ENCODE assay signal across 1 cellular context in the genomic region with DNA sequence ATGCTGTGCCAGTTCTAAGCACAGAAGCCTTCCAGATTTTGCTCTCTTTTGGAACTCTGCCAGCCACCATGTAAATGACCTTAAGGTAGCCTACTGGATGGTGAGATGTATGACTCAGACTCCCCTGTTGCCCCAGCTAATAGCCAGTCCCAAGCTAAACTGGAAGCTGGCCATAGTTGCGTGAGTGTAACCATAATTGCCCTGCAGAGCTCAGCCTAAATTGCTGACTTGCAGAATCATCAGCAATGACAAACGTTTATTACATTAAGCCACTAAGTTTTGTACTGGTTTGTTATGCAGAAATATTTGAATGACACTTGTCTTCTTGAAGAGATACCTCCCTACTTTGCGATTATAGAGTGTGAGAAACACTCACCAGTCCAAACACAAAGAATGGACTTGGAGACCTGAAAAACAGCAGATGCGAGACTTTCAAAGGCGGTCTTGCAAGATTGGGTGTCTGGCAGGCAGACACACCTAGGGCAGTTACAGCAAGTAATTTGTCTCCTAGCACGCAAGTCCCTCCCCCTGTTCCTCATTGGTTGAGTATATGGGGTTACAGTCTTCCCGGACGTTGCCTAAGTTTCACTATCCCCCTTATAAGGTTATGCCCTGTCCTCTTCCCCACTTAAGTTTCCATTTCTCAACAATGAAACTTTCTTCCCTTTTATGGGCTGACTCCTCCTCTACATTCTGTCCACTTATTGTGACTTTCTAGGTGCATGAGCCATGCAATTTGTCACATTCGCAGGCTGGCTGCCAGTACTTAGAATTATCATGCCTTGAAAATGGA.
TF ChIP-seq lines count a peak whose summit lies in the region.

No MANE protein-coding gene starts in this region.

TF ChIP-seq in GM12878, 131 proteins besides CTCF, POLR2A, EP300 and RAD21 (continued from another document):
- TF ChIP-seq, protein P1, sequence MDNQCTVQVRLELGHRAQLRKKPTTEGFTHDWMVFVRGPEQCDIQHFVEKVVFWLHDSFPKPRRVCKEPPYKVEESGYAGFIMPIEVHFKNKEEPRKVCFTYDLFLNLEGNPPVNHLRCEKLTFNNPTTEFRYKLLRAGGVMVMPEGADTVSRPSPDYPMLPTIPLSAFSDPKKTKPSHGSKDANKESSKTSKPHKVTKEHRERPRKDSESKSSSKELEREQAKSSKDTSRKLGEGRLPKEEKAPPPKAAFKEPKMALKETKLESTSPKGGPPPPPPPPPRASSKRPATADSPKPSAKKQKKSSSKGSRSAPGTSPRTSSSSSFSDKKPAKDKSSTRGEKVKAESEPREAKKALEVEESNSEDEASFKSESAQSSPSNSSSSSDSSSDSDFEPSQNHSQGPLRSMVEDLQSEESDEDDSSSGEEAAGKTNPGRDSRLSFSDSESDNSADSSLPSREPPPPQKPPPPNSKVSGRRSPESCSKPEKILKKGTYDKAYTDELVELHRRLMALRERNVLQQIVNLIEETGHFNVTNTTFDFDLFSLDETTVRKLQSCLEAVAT (IDR thresholded peaks at IDR 0.05): peak; percentile 84; the same call in 1 of the 2 replicates
- TF ChIP-seq NFYA (IDR thresholded peaks at IDR 0.05; ENCODE audit: borderline replicate concordance, low read depth, low read length) (0 out of 2 replicates have a peak, but pooled peaks have one; percentile 15), NR2C1 (IDR thresholded peaks at IDR 0.05) (no peak), ZBTB11 (CRISPR knock-in tag; IDR thresholded peaks at IDR 0.05) (no peak), CREB1 (IDR thresholded peaks at IDR 0.05; ENCODE audit: low read depth) (no peak), TAF1 (IDR thresholded peaks at IDR 0.05; ENCODE audit: borderline replicate concordance, low read depth, low read length) (peak; percentile 75; the same call in 1 of the 2 replicates), RBBP5 (conservative IDR thresholded peaks at IDR 0.05) (no peak), ASH2L (IDR thresholded peaks at IDR 0.05; ENCODE audit: borderline replicate concordance, low read depth) (no peak), IKZF1 (conservative IDR thresholded peaks at IDR 0.05) (peak; percentile 50; the same call in 1 of the 2 replicates), WRNIP1 (IDR thresholded peaks at IDR 0.05; ENCODE audit: borderline replicate concordance, low read depth, low read length) (0 out of 2 replicates have a peak, but pooled peaks have one; percentile 18), SREBF1 (IDR thresholded peaks at IDR 0.05; ENCODE audit: low read length) (no peak), REST (IDR thresholded peaks at IDR 0.05; ENCODE audit: low read depth, low read length) (no peak), CBX3 (IDR thresholded peaks at IDR 0.05; ENCODE audit: borderline replicate concordance, low read depth) (no peak), PAX8 (IDR thresholded peaks at IDR 0.05) (no peak)
- TF ChIP-seq, protein P2, sequence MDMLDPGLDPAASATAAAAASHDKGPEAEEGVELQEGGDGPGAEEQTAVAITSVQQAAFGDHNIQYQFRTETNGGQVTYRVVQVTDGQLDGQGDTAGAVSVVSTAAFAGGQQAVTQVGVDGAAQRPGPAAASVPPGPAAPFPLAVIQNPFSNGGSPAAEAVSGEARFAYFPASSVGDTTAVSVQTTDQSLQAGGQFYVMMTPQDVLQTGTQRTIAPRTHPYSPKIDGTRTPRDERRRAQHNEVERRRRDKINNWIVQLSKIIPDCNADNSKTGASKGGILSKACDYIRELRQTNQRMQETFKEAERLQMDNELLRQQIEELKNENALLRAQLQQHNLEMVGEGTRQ (IDR thresholded peaks at IDR 0.05; ENCODE audit: borderline replicate concordance, low read depth, low read length): no peak
- TF ChIP-seq, protein P3, sequence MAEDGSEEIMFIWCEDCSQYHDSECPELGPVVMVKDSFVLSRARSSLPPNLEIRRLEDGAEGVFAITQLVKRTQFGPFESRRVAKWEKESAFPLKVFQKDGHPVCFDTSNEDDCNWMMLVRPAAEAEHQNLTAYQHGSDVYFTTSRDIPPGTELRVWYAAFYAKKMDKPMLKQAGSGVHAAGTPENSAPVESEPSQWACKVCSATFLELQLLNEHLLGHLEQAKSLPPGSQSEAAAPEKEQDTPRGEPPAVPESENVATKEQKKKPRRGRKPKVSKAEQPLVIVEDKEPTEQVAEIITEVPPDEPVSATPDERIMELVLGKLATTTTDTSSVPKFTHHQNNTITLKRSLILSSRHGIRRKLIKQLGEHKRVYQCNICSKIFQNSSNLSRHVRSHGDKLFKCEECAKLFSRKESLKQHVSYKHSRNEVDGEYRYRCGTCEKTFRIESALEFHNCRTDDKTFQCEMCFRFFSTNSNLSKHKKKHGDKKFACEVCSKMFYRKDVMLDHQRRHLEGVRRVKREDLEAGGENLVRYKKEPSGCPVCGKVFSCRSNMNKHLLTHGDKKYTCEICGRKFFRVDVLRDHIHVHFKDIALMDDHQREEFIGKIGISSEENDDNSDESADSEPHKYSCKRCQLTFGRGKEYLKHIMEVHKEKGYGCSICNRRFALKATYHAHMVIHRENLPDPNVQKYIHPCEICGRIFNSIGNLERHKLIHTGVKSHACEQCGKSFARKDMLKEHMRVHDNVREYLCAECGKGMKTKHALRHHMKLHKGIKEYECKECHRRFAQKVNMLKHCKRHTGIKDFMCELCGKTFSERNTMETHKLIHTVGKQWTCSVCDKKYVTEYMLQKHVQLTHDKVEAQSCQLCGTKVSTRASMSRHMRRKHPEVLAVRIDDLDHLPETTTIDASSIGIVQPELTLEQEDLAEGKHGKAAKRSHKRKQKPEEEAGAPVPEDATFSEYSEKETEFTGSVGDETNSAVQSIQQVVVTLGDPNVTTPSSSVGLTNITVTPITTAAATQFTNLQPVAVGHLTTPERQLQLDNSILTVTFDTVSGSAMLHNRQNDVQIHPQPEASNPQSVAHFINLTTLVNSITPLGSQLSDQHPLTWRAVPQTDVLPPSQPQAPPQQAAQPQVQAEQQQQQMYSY (CRISPR knock-in tag; IDR thresholded peaks at IDR 0.05): no peak
